Comparison of ENCODE assay signal across 1 cellular context in genomic region chr16:1871974-1872635, GRCh38.
TF ChIP-seq lines count a peak whose summit lies in the region.

TSS of gene MEIOB (minus strand) at chr16:1872164. CDS start at chr16:1868175, 3,989 bp downstream.

TF ChIP-seq in GM12878, 131 proteins besides CTCF, POLR2A, EP300 and RAD21 (continued from another document):
- TF ChIP-seq BCL3 (IDR thresholded peaks at IDR 0.05; ENCODE audit: borderline replicate concordance, insufficient read depth, low read depth, low read length, poor library complexity, severe bottlenecking) (no peak), TCF7 (IDR thresholded peaks at IDR 0.05; ENCODE audit: borderline replicate concordance) (no peak), ZBED1 (IDR thresholded peaks at IDR 0.05; ENCODE audit: borderline replicate concordance) (no peak), MXI1 (IDR thresholded peaks at IDR 0.05; ENCODE audit: low read depth, low read length) (no peak), HSF1 (IDR thresholded peaks at IDR 0.05; ENCODE audit: low read depth, low read length) (no peak), IKZF1 (conservative IDR thresholded peaks at IDR 0.05) (no peak), PAX8 (IDR thresholded peaks at IDR 0.05) (no peak), E2F8 (IDR thresholded peaks at IDR 0.05; ENCODE audit: low read depth, partially characterized antibody) (no peak), ZZZ3 (IDR thresholded peaks at IDR 0.05; ENCODE audit: control insufficient read depth, insufficient read length, low read depth) (no peak), HCFC1 (IDR thresholded peaks at IDR 0.05; ENCODE audit: low read length) (no peak)
